In the genomic region with DNA sequence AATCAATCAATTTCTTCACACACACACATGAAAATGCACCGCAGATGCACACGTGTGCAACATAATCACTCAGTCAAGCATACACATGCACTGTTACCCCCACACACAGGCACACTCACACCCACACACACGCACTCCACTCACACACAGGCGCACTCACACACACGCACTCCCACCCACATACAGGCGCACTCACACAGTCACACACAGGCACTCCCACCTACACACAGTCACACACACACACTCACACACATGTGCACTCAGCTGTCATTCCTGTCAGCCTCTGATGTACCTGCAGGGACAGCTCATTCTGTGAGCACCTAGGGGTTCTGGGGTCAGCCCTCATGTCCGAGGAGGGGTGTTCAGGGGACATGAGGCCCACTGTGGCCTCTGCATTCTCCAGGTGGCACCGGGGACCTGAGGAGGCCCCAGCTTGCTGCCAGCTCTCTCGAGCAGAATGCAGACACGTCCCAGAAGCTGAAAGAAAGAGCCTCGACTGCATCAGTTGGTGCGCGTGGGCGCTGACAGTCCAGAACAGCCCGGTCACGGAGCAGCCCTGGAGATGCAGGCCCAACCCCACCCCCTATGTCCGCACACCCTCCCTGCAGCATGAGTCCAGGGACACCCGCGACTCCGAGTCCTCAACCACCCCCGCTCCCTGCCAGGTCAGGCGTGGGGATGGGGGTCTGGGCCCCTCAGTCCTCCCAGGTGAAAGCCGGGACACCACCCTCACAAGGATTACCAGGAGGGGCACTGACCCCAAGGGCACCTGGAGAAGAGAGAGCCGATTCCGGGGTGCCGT, we compare ENCODE assay signal across 16 cellular contexts.
DNase-seq lines count a peak whose midpoint lies in the region; ATAC-seq, FAIRE-seq and TF ChIP-seq lines count a peak whose summit lies in the region.
"Had no signal": no experiment of that assay in that cellular context is flagged by ENCODE, and none has a peak within 500 bp of the region (broad histone marks: within the 10 kb centered on the region; RNA-seq: fewer than 3 reads in every experiment).

No MANE protein-coding gene starts in this region.

- TF ChIP-seq EP300 in K562 (IDR thresholded peaks at IDR 0.05; ENCODE audit: low read length), result no peak

- H3K79me2 ChIP-seq in K562 (ENCODE audit: control insufficient read depth, insufficient read depth, low read length), result no peaks in the 10 kb centered on the region

- H2AFZ ChIP-seq in K562 (ENCODE audit: low read depth, low read length), result no peak overlapping the region

- H3K36me3 Mint-ChIP-seq in CD8-positive, alpha-beta memory T cell, result peaks cover 0 to 4% (median 0%) of the 10 kb centered on the region in 3 donors
- H3K36me3 Mint-ChIP-seq in stimulated activated effector memory CD8-positive, alpha-beta T cell treated with anti-CD3 and anti-CD28 coated beads, Interleukin-12 subunit alpha, Interleukin-12 subunit beta, amount 100 ng/mL, for 72 hours, result no peaks in the 10 kb centered on the region
- H3K36me3 Mint-ChIP-seq: CD14-positive monocyte had no signal

- H3K9me3 ChIP-seq in BLaER1, result no peaks in the 10 kb centered on the region
- H3K9me3 ChIP-seq in CD8-positive, alpha-beta memory T cell (ENCODE audit: low read length), result no peaks in the 10 kb centered on the region
- no peaks in the 10 kb centered on the region for H3K9me3 ChIP-seq in K562 (replicated peaks; ENCODE audit: control insufficient read depth, insufficient read depth, low read depth, low read length)
- no peaks in the 10 kb centered on the region for H3K9me3 ChIP-seq in effector memory CD4-positive, alpha-beta T cell (ENCODE audit: control insufficient read depth, low read length)
- H3K9me3 ChIP-seq: HAP-1 had no signal

- no peak overlapping the region for H3K4me3 ChIP-seq in BLaER1
- H3K4me3 ChIP-seq in CD8-positive, alpha-beta memory T cell (ENCODE audit: low read length), result no peak overlapping the region
- no peak overlapping the region for H3K4me3 ChIP-seq in K562
- no peak overlapping the region for H3K4me3 ChIP-seq in effector memory CD4-positive, alpha-beta T cell (ENCODE audit: insufficient read depth, low read depth, low read length, poor library complexity, severe bottlenecking)
- H3K4me3 ChIP-seq: HAP-1 had no signal

- no peak for FAIRE-seq in K562 (lab: Jason Lieb, UNC)

- no TSS peak for BruUV-seq in K562 (replicated peaks; lab: Mats Ljungman, UMichigan)

- no peak for TF ChIP-seq RAD21 in K562 (CRISPR knock-in tag; conservative IDR thresholded peaks at IDR 0.05 in 1 of 2, IDR thresholded peaks at IDR 0.05 in 1 of 2)

- H3K4me1 ChIP-seq in BLaER1 (peaks cover 58% of the 10 kb centered on the region), K562 (replicated peaks in 1 of 2; ENCODE audit: control insufficient read depth in 2 of 2, insufficient read depth in 2 of 2, low read length in 2 of 2) (peaks cover 0 to 17% of the 10 kb centered on the region in 2 experiments; a peak in 1 of 5 replicates)
- H3K4me1 ChIP-seq in CD8-positive, alpha-beta memory T cell (ENCODE audit: insufficient read depth, low read length), result no peaks in the 10 kb centered on the region
- H3K4me1 ChIP-seq in effector memory CD4-positive, alpha-beta T cell (ENCODE audit: control insufficient read depth, insufficient read depth, low read length, poor library complexity, severe bottlenecking), result no peaks in the 10 kb centered on the region
- H3K4me1 ChIP-seq: HAP-1 had no signal

- no peak for DNase-seq in CD8-positive, alpha-beta memory T cell
- DNase-seq in K562 (ENCODE audit: extremely low read depth in 1 of 4, low spot score in 3 of 4), result no peak
- DNase-seq in stimulated activated effector memory CD8-positive, alpha-beta T cell treated with anti-CD3 and anti-CD28 coated beads, Interleukin-12 subunit alpha, Interleukin-12 subunit beta, amount 100 ng/mL, for 72 hours (ENCODE audit: low spot score in 2 of 2), result no peak
- no peak for DNase-seq in effector memory CD4-positive, alpha-beta T cell
- no peak for DNase-seq in stimulated activated CD8-positive, alpha-beta memory T cell treated with anti-CD3 and anti-CD28 coated beads, Interleukin-4, amount 100 ng/mL, for 48 hours
- DNase-seq: COR-L47, DMS153, GDM1, KBM-7, NCI-H1105 treated with DMSO at 0.1 percent for 48 hours, NCI-H1694, SHP77 treated with DMSO at 0.1 percent for 48 hours had no signal

- intact Hi-C loops in K562 (cut with micrococcal nuclease), result loop anchor here (10.0 kb wide), 1 partner anchor 59 kb away; no protein-coding TSS in a partner anchor

- peaks cover 0 to 7% (median 4%) of the 10 kb centered on the region in 5 donors for H3K9me3 Mint-ChIP-seq in CD8-positive, alpha-beta memory T cell
- peaks cover 3% of the 10 kb centered on the region for H3K9me3 Mint-ChIP-seq in stimulated activated effector memory CD8-positive, alpha-beta T cell treated with anti-CD3 and anti-CD28 coated beads, Interleukin-12 subunit alpha, Interleukin-12 subunit beta, amount 100 ng/mL, for 72 hours

- peak overlapping the region in 1 of 7 donors; percentile 34 for H3K4me3 Mint-ChIP-seq in CD8-positive, alpha-beta memory T cell
- no peak overlapping the region for H3K4me3 Mint-ChIP-seq in stimulated activated effector memory CD8-positive, alpha-beta T cell treated with anti-CD3 and anti-CD28 coated beads, Interleukin-12 subunit alpha, Interleukin-12 subunit beta, amount 100 ng/mL, for 72 hours
- H3K4me3 Mint-ChIP-seq: CD14-positive monocyte had no signal

- ATAC-seq in K562 (no peak; the same call in 2 of the 3 replicates), HG02610 (IDR thresholded peaks at IDR 0.05; ENCODE audit: unreplicated experiment) (no peak)
- ATAC-seq in stimulated activated effector memory CD8-positive, alpha-beta T cell treated with anti-CD3 and anti-CD28 coated beads, Interleukin-12 subunit alpha, Interleukin-12 subunit beta, amount 100 ng/mL, for 72 hours, result no peak

- peaks cover 4 to 6% (median 4%) of the 10 kb centered on the region in 3 donors for H3K4me1 Mint-ChIP-seq in CD8-positive, alpha-beta memory T cell
- peaks cover 26% of the 10 kb centered on the region for H3K4me1 Mint-ChIP-seq in stimulated activated effector memory CD8-positive, alpha-beta T cell treated with anti-CD3 and anti-CD28 coated beads, Interleukin-12 subunit alpha, Interleukin-12 subunit beta, amount 100 ng/mL, for 72 hours
- H3K4me1 Mint-ChIP-seq: CD14-positive monocyte had no signal

- H3K9ac ChIP-seq in BLaER1 (no peak overlapping the region), K562 (ENCODE audit: insufficient read depth in 1 of 2, low read depth in 2 of 2, low read length in 2 of 2) (no peak overlapping the region)

- CTCF ChIA-PET in CD8-positive, alpha-beta memory T cell (lab: Charles Lee), result no interaction called here
- CTCF ChIA-PET in K562 (lab: Yijun Ruan, JAX; ENCODE audit: low intra/inter-chr PET ratio), result no interaction called here

- H4K20me1 ChIP-seq in BLaER1, result no peaks in the 10 kb centered on the region
- H4K20me1 ChIP-seq in K562 (replicated peaks; ENCODE audit: control insufficient read depth, insufficient read depth, low read length), result peaks cover under 1% of the 10 kb centered on the region; the same call in 1 of the 2 replicates

- H3K36me3 ChIP-seq in BLaER1, result no peaks in the 10 kb centered on the region
- H3K36me3 ChIP-seq in CD8-positive, alpha-beta memory T cell (ENCODE audit: insufficient read depth, low read length), result no peaks in the 10 kb centered on the region
- H3K36me3 ChIP-seq in K562 (ENCODE audit: control insufficient read depth, insufficient read depth, low read length), result no peaks in the 10 kb centered on the region
- no peaks in the 10 kb centered on the region for H3K36me3 ChIP-seq in effector memory CD4-positive, alpha-beta T cell (ENCODE audit: control insufficient read depth, insufficient read depth, low read length)
- H3K36me3 ChIP-seq: HAP-1 had no signal

- H3K27me3 Mint-ChIP-seq in CD8-positive, alpha-beta memory T cell, result peaks cover 3 to 9% of the 10 kb centered on the region in 2 donors

- H3K4me2 ChIP-seq in BLaER1, result peak overlapping the region; percentile 24; the same call in 1 of the 2 replicates
- no peak overlapping the region for H3K4me2 ChIP-seq in K562 (ENCODE audit: insufficient read depth, low read length)

- no peak for TF ChIP-seq CTCF in K562 (IDR thresholded peaks at IDR 0.05 in 2 of 3, conservative IDR thresholded peaks at IDR 0.05 in 1 of 3; ENCODE audit: insufficient read depth in 2 of 3, low read depth in 1 of 3, low read length in 3 of 3)

- POLR2A ChIA-PET in CD8-positive, alpha-beta memory T cell (lab: Charles Lee), result no interaction called here
- POLR2A ChIA-PET in K562 (lab: Yijun Ruan, JAX), result no interaction called here

- no peak overlapping the region for H3K27ac ChIP-seq in BLaER1
- no peak overlapping the region for H3K27ac ChIP-seq in CD8-positive, alpha-beta memory T cell (ENCODE audit: low read depth, low read length)
- H3K27ac ChIP-seq in K562 (ENCODE audit: extremely low read depth, low read depth, low read length), result no peak overlapping the region
- H3K27ac ChIP-seq in effector memory CD4-positive, alpha-beta T cell (ENCODE audit: insufficient read depth, low read length, poor library complexity, severe bottlenecking), result no peak overlapping the region

- in situ Hi-C loops in K562 (cut with MboI), result no loop called here

- H3K9me1 ChIP-seq in K562 (ENCODE audit: control insufficient read depth, insufficient read depth, low read length), result no peaks in the 10 kb centered on the region

- peak overlapping the region; percentile 1 to 97 (median 61) for H3K27ac Mint-ChIP-seq in CD8-positive, alpha-beta memory T cell
- peak overlapping the region; percentile 4 for H3K27ac Mint-ChIP-seq in stimulated activated effector memory CD8-positive, alpha-beta T cell treated with anti-CD3 and anti-CD28 coated beads, Interleukin-12 subunit alpha, Interleukin-12 subunit beta, amount 100 ng/mL, for 72 hours
- H3K27ac Mint-ChIP-seq: CD14-positive monocyte had no signal

- WGBS in K562 (ENCODE audit: insufficient coverage, low coverage, missing lambda C conversion rate), result 5% methylated on average over 25 of the region's 26 CpGs

- TF ChIP-seq POLR2A in K562 (conservative IDR thresholded peaks at IDR 0.05), result no peak

- no peaks in the 10 kb centered on the region for H3K27me3 ChIP-seq in BLaER1
- H3K27me3 ChIP-seq in CD8-positive, alpha-beta memory T cell (ENCODE audit: insufficient read depth, low read length, poor library complexity, severe bottlenecking), result no peaks in the 10 kb centered on the region
- H3K27me3 ChIP-seq in K562 (ENCODE audit: control insufficient read depth in 2 of 2, insufficient read depth in 2 of 2, low read length in 2 of 2), result peaks cover 15 to 64% of the 10 kb centered on the region in 2 experiments
- H3K27me3 ChIP-seq in effector memory CD4-positive, alpha-beta T cell (replicated peaks; ENCODE audit: control insufficient read depth, insufficient read depth, low read length, poor library complexity, severe bottlenecking), result peaks cover 7% of the 10 kb centered on the region

TF ChIP-seq in K562, 482 proteins besides CTCF, POLR2A, EP300 and RAD21:
- no peak for TF ChIP-seq JUN (IDR thresholded peaks at IDR 0.05; ENCODE audit: borderline replicate concordance, low read depth, low read length)
- no peak for TF ChIP-seq JUN (CRISPR knock-in tag; IDR thresholded peaks at IDR 0.05; ENCODE audit: borderline replicate concordance)
- no peak for TF ChIP-seq KHSRP (IDR thresholded peaks at IDR 0.05)
- TF ChIP-seq EGR1 (conservative IDR thresholded peaks at IDR 0.05), result peak; percentile 19; the same call in 1 of the 2 replicates
- no peak for TF ChIP-seq DNMT1 (IDR thresholded peaks at IDR 0.05)
